Comparison of ENCODE assay signal across 8 cellular contexts in the genomic region with DNA sequence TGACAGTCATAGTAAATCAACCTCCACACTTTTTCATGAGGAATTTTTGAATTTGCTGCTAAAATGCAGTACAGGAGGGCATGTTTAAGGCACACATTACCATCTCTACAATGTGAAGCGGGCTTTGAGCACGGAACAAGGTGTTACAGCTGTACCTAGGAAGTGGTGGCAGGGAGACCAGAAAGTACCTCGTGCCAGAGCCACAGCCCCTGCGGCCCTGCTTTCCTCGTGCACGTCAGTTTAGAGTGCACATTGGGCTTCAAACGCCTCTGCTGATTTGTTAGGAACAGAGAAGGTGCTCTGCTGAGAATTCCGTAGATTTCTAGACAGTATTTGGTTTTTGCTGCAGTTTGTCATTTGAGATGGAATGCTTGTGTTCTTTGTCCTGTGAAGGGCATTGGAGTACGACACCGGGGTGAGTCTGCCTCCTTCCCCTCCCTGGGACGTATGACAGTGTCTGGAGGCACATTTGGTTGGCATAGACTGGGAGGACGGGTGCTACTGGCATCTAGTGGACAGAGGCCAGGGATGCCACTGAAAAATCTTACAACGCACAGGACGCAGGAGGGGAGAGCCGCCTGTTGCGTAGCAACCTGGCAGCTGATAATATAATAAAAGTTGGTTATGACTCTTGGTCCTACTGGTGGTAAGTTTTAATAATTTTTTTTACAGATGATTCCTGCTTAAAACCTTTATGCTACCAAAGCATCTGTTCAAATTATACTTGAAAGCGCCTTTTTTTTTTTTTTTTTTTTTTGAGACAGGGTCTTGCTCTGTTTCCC. TPM values are rescaled to one million over a fixed set of nuclear protein-coding genes. Genes with fewer than 3 reads are reported as not detected.
DNase-seq lines count a peak whose midpoint lies in the region; ATAC-seq and TF ChIP-seq lines count a peak whose summit lies in the region.

No MANE protein-coding gene starts in this region.

- peak in 1 of 4 donors; percentile 31 for TF ChIP-seq EP300 in sigmoid colon (IDR thresholded peaks at IDR 0.05)

- DNase-seq in Calu3, result peak; percentile 62
- DNase-seq in LHCN-M2 (ENCODE audit: low read depth), result peak; percentile 92
- no peak for DNase-seq in activated naive CD8-positive, alpha-beta T cell treated with anti-CD3 and anti-CD28 coated beads for 36 hours
- DNase-seq in heart right ventricle, result peak; percentile 40 to 70
- DNase-seq in sigmoid colon, result peak; percentile 90
- DNase-seq in erythroblast (lab: John Stamatoyannopoulos, UW), result no peak
- no peak for DNase-seq in RPMI8226

- 38 to 41% methylated on average over 17 of the region's 17 CpGs for WGBS in heart right ventricle, 2 donors
- 28 to 59% methylated on average over 17 of the region's 17 CpGs for WGBS in sigmoid colon, 2 donors

- H3K27ac ChIP-seq in heart right ventricle (peak overlapping the region; percentile 59 to 89 (median 72)), sigmoid colon (peak overlapping the region; percentile 78 to 88 (median 84))

- H3K27me3 ChIP-seq in heart right ventricle, result no peaks in the 10 kb centered on the region
- no peaks in the 10 kb centered on the region for H3K27me3 ChIP-seq in sigmoid colon

- ATAC-seq in heart right ventricle (peak; percentile 78 to 95 (median 90)), HG03457 (IDR thresholded peaks at IDR 0.05; ENCODE audit: unreplicated experiment) (no peak)

- TF ChIP-seq CTCF in Calu3 (IDR thresholded peaks at IDR 0.05; ENCODE audit: unreplicated experiment) (no peak), heart right ventricle (IDR thresholded peaks at IDR 0.05) (peak in 7 of 9 donors; percentile 37 to 58 (median 49)), sigmoid colon (IDR thresholded peaks at IDR 0.05) (peak in 2 of 4 experiments; percentile 24 to 53)

- CTCF ChIA-PET in Calu3 (lab: Charles Lee), result interaction anchor here (0.7 kb wide), 1 partner anchor 127 kb away, joined by 7 read pairs; no protein-coding TSS in a partner anchor

- H3K9me3 Mint-ChIP-seq in Calu3 (ENCODE audit: low read depth, unreplicated experiment), result no peaks in the 10 kb centered on the region
- no peaks in the 10 kb centered on the region for H3K9me3 Mint-ChIP-seq in activated naive CD8-positive, alpha-beta T cell treated with anti-CD3 and anti-CD28 coated beads for 36 hours

- no TSS peak for BruUV-seq in Calu3 (replicated peaks; lab: Mats Ljungman, UMichigan)

- peak overlapping the region; percentile 13 for H3K27ac Mint-ChIP-seq in Calu3 (ENCODE audit: unreplicated experiment)
- H3K27ac Mint-ChIP-seq in activated naive CD8-positive, alpha-beta T cell treated with anti-CD3 and anti-CD28 coated beads for 36 hours, result peak overlapping the region; percentile 4

- TF ChIP-seq POLR2A in sigmoid colon (IDR thresholded peaks at IDR 0.05) (no peak), erythroblast (IDR thresholded peaks at IDR 0.05; ENCODE audit: low read length) (no peak)

- H3K4me3 Mint-ChIP-seq in Calu3 (ENCODE audit: low read depth, unreplicated experiment), result no peak overlapping the region
- H3K4me3 Mint-ChIP-seq in activated naive CD8-positive, alpha-beta T cell treated with anti-CD3 and anti-CD28 coated beads for 36 hours, result no peak overlapping the region

- H3K4me3 ChIP-seq in heart right ventricle (no peak overlapping the region), sigmoid colon (peak overlapping the region in 2 of 4 donors; percentile 3 to 5)

- H3K9me3 ChIP-seq in heart right ventricle, result no peaks in the 10 kb centered on the region
- no peaks in the 10 kb centered on the region for H3K9me3 ChIP-seq in sigmoid colon

- peaks cover 21% of the 10 kb centered on the region for H3K36me3 Mint-ChIP-seq in Calu3 (ENCODE audit: insufficient read depth, unreplicated experiment)
- H3K36me3 Mint-ChIP-seq in activated naive CD8-positive, alpha-beta T cell treated with anti-CD3 and anti-CD28 coated beads for 36 hours, result peaks cover 5% of the 10 kb centered on the region

- peaks cover 22 to 98% (median 81%) of the 10 kb centered on the region in 9 donors for H3K4me1 ChIP-seq in heart right ventricle
- H3K4me1 ChIP-seq in sigmoid colon, result peaks cover 0 to 99% (median 88%) of the 10 kb centered on the region in 4 donors

- H3K27me3 Mint-ChIP-seq in Calu3 (ENCODE audit: unreplicated experiment), result no peaks in the 10 kb centered on the region
- H3K27me3 Mint-ChIP-seq in activated naive CD8-positive, alpha-beta T cell treated with anti-CD3 and anti-CD28 coated beads for 36 hours, result no peaks in the 10 kb centered on the region

- intact Hi-C loops in Calu3 (cut with micrococcal nuclease; ENCODE audit: unreplicated experiment) (no loop called here), heart right ventricle (cut with DNase I) (no loop called here), sigmoid colon (cut with DNase I) (no loop called here)

- H3K4me1 Mint-ChIP-seq in Calu3 (ENCODE audit: low read depth, unreplicated experiment), result peaks cover 48% of the 10 kb centered on the region
- H3K4me1 Mint-ChIP-seq in activated naive CD8-positive, alpha-beta T cell treated with anti-CD3 and anti-CD28 coated beads for 36 hours, result peaks cover 48% of the 10 kb centered on the region

- H3K36me3 ChIP-seq in heart right ventricle (no peaks in the 10 kb centered on the region), sigmoid colon (no peaks in the 10 kb centered on the region)

RNA-seq across cellular contexts. Expression of gene FOXK2, which starts 9.1 kb away (rescaled TPM):
- 96.2 TPM in 2 replicates for total RNA-seq in Calu3 (2022)
- 24.8 and 31.5 TPM in 2 replicates for total RNA-seq in LHCN-M2 (2014; rRNA removed)
- 22.7 TPM for polyA plus RNA-seq in LHCN-M2 (2012)
- total RNA-seq in activated naive CD8-positive, alpha-beta T cell treated with anti-CD3 and anti-CD28 coated beads for 36 hours, result 10 to 100 TPM; 59.4 to 67.2 TPM
- 10 to 100 TPM; 27.5 to 66.6 (median 31.0) TPM for total RNA-seq in heart right ventricle
- polyA plus RNA-seq in heart right ventricle, result 10 to 100 TPM; 16.5 to 24.7 TPM
- total RNA-seq in sigmoid colon, result 10 to 100 TPM; 29.3 to 56.8 (median 40.5) TPM
- 10 to 100 TPM; 10.2 to 26.2 (median 11.6) TPM for polyA plus RNA-seq in sigmoid colon

Comparison
In these comparisons a context has a peak if more than half of its experiments do, and no peak if none do; other contexts are left out.
1. DNase-seq: peak in Calu3 (single experiment), LHCN-M2 (single experiment), heart right ventricle (2 of 2) and sigmoid colon (single experiment); none in activated naive CD8-positive, alpha-beta T cell treated with anti-CD3 and anti-CD28 coated beads for 36 hours (single experiment), erythroblast (0 of 2) and RPMI8226 (single experiment).